ENCODE assay signal across 19 cellular contexts in genomic region chr5:66987540-66987939, GRCh38.
"Had no signal": no experiment of that assay in that cellular context is flagged by ENCODE, and none has a peak within 500 bp of the region (broad histone marks: within the 10 kb centered on the region; RNA-seq: fewer than 3 reads in every experiment).

No MANE protein-coding gene starts in this region.

- H3K27me3 ChIP-seq: colonic mucosa, heart right ventricle, neutrophil, spleen, testis, tibial nerve, upper lobe of right lung had no signal

- H3K27ac ChIP-seq: colonic mucosa, heart right ventricle, neutrophil, spleen, testis, tibial nerve, upper lobe of right lung had no signal

- H3K4me3 ChIP-seq: colonic mucosa, heart right ventricle, mucosa of descending colon, spleen, testis, tibial nerve, upper lobe of right lung had no signal

- DNase-seq: cerebellar nuclear complex; colonic mucosa; heart right ventricle; hypothalamus; islet precursor cell; left cardiac atrium; left ventricle myocardium superior; mucosa of descending colon; right cardiac atrium; spleen; stimulated activated CD4-positive, alpha-beta T cell treated with anti-CD3 and anti-CD28 coated beads, Interleukin-15, amount 100 ng/mL, for 24 hours; stimulated activated CD4-positive, alpha-beta T cell treated with anti-CD3 and anti-CD28 coated beads, Interleukin-1b, Interleukin-23, amount 100 ng/mL, for 48 hours; stimulated activated CD4-positive, alpha-beta T cell treated with anti-CD3 and anti-CD28 coated beads, Interleukin-4, amount 100 ng/mL, for 24 hours; stimulated activated naive B cell treated with anti-CD40 and anti-IgM and Interleukin-4, amounts not matched to agents 10 μg/mL and 1 μg/mL and 100 μg/mL, for 72 hours; stimulated activated naive CD8-positive, alpha-beta T cell treated with anti-CD3 and anti-CD28 coated beads, Interleukin-15, amount 100 ng/mL, for 72 hours; testis; upper lobe of right lung had no signal

- H3K36me3 ChIP-seq: colonic mucosa, heart right ventricle, neutrophil, spleen, tibial nerve, upper lobe of right lung had no signal

- H3K4me1 ChIP-seq: testis, upper lobe of right lung had no signal

- H3K9me3 ChIP-seq: colonic mucosa, heart right ventricle, mucosa of descending colon, neutrophil, spleen, testis, tibial nerve, upper lobe of right lung had no signal
